8 cellular contexts compared by ENCODE assay signal in the genomic region with DNA sequence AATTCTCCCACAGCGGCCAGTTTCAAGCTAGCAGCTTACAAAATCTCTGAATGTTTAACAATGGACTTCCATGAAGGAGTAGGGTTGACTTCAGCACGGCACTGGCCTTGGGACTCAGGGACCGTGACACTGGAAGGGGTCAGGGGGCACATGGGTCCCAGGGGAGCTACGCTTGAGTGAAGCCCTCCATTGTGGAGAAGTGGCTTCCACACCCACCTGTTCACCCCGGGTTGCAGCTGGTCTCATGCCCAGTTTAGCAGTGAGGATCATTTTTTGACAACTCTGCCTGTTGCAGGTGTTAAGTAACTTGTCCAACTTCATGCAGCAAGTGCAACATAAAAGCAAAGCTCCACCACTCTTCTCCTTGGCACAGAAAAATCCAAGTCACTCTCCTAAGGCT.
DNase-seq lines count a peak whose midpoint lies in the region; ATAC-seq and TF ChIP-seq lines count a peak whose summit lies in the region.

No MANE protein-coding gene starts in this region.

- no peak for TF ChIP-seq CTCF in fibroblast of lung (conservative IDR thresholded peaks at IDR 0.05 in 1 of 2, IDR thresholded peaks at IDR 0.05 in 1 of 2; ENCODE audit: low read depth in 1 of 2, low read length in 2 of 2)
- TF ChIP-seq CTCF in sigmoid colon (IDR thresholded peaks at IDR 0.05), result no peak

- no peak overlapping the region for H2AFZ ChIP-seq in fibroblast of lung (ENCODE audit: low read length)

- H3K9me3 ChIP-seq in fibroblast of lung (ENCODE audit: control insufficient read depth, insufficient read depth, low read depth, low read length) (no peaks in the 10 kb centered on the region), sigmoid colon (no peaks in the 10 kb centered on the region)

- no peaks in the 10 kb centered on the region for H3K79me2 ChIP-seq in fibroblast of lung (ENCODE audit: control insufficient read depth, insufficient read depth, low read length)

- DNase-seq in Daoy (ENCODE audit: low read depth) (peak; percentile 14), RPMI7951 (ENCODE audit: low read depth) (peak; percentile 17), fibroblast of lung (ENCODE audit: low read depth in 2 of 2) (no peak), sigmoid colon (no peak), 8988T (no peak), cerebellum (ENCODE audit: low spot score) (no peak)
- no peak for DNase-seq in effector CD4-positive, alpha-beta T cell

- ATAC-seq in HG03045 (IDR thresholded peaks at IDR 0.05; ENCODE audit: unreplicated experiment), result no peak

- no peaks in the 10 kb centered on the region for H4K20me1 ChIP-seq in fibroblast of lung (ENCODE audit: control insufficient read depth, extremely low read depth, insufficient read depth, low read length)

- H3K36me3 ChIP-seq in fibroblast of lung (ENCODE audit: control insufficient read depth, insufficient read depth, low read length) (no peaks in the 10 kb centered on the region), sigmoid colon (no peaks in the 10 kb centered on the region)

- H3K27ac ChIP-seq in fibroblast of lung (ENCODE audit: insufficient read depth, low read length), result no peak overlapping the region
- peak overlapping the region in 2 of 4 donors; percentile 8 to 42 for H3K27ac ChIP-seq in sigmoid colon

- H3K4me1 ChIP-seq in fibroblast of lung (ENCODE audit: control insufficient read depth, extremely low read depth, insufficient read depth, low read length) (peaks cover 5% of the 10 kb centered on the region), sigmoid colon (peaks cover 0 to 5% (median 0%) of the 10 kb centered on the region in 4 donors)

- WGBS in sigmoid colon, 2 donors, result 63 to 72% methylated on average over 5 of the region's 5 CpGs

- H3K4me2 ChIP-seq in fibroblast of lung (ENCODE audit: extremely low read depth, insufficient read depth, low read length), result peak overlapping the region; percentile 92

- intact Hi-C loops in sigmoid colon (cut with DNase I), result no loop called here

- TF ChIP-seq EP300 in sigmoid colon (IDR thresholded peaks at IDR 0.05), result no peak

- H3K9ac ChIP-seq in fibroblast of lung (ENCODE audit: insufficient read depth, low read length), result no peak overlapping the region

- no peak for TF ChIP-seq POLR2A in sigmoid colon (IDR thresholded peaks at IDR 0.05)

- H3K27me3 ChIP-seq in fibroblast of lung (ENCODE audit: control insufficient read depth, insufficient read depth, low read length) (no peaks in the 10 kb centered on the region), sigmoid colon (no peaks in the 10 kb centered on the region)

- H3K4me3 ChIP-seq in fibroblast of lung (replicated peaks in 1 of 4; ENCODE audit: control extremely low read depth in 1 of 4, insufficient read depth in 1 of 4, low read depth in 3 of 4, low read length in 4 of 4), result peak overlapping the region in 2 of 4 experiments; percentile 39 to 57
- peak overlapping the region in 3 of 4 donors; percentile 31 to 38 (median 34) for H3K4me3 ChIP-seq in sigmoid colon

Comparison
In these comparisons a context has a peak if more than half of its experiments do, and no peak if none do; other contexts are left out.
1. DNase-seq: peak in Daoy (single experiment) and RPMI7951 (single experiment); none in fibroblast of lung (0 of 2), sigmoid colon (single experiment), 8988T (single experiment), effector CD4-positive, alpha-beta T cell (single experiment) and cerebellum (single experiment).